14 cellular contexts compared by ENCODE assay signal in the genomic region with DNA sequence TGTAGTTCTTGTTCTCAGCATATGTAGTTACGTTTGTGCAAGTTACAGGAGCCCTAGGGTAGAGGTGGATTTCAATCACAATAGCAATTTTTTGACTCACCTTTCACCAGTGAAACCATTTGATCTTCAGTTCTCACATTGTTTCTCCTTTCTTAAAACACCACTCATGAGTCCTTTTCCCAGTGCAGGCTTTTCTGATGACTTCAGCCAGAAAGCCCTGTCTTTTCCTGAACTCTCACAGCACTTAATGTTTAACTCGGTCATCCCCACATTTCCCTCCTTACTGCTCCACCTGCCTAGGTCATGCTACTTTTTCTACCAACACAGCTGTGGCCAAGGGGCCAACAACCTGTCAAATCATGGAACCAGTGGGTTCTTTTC. TPM values are rescaled to one million over a fixed set of nuclear protein-coding genes. Genes with fewer than 3 reads are reported as not detected.
DNase-seq lines count a peak whose midpoint lies in the region; ATAC-seq and TF ChIP-seq lines count a peak whose summit lies in the region.
"Had no signal": no experiment of that assay in that cellular context is flagged by ENCODE, and none has a peak within 500 bp of the region (broad histone marks: within the 10 kb centered on the region; RNA-seq: fewer than 3 reads in every experiment).

No MANE protein-coding gene starts in this region.

- intact Hi-C loops in Calu3 (cut with micrococcal nuclease; ENCODE audit: unreplicated experiment) (no loop called here), posterior cingulate gyrus (cut with DNase I) (no loop called here)

- peaks cover 3% of the 10 kb centered on the region for H3K9me3 Mint-ChIP-seq in Calu3 (ENCODE audit: low read depth, unreplicated experiment)

- peaks cover 65% of the 10 kb centered on the region for H3K4me1 Mint-ChIP-seq in Calu3 (ENCODE audit: low read depth, unreplicated experiment)
- H3K4me1 Mint-ChIP-seq: activated CD8-positive, alpha-beta memory T cell treated with anti-CD3 and anti-CD28 coated beads, Interleukin-2, amount 10 ng/mL, durations not matched to agents 7 days and 5 days had no signal

- BruUV-seq in Calu3 (replicated peaks; lab: Mats Ljungman, UMichigan): no TSS peak

- DNase-seq in Calu3: no peak
- peak; percentile 54 for DNase-seq in glomerular visceral epithelial cell (ENCODE audit: extremely low spot score)
- DNase-seq in activated CD4-positive, alpha-beta T cell treated with anti-CD3 and anti-CD28 coated beads, Interleukin-2, amount 50 U/mL, for 48 hours: no peak
- no peak for DNase-seq in stimulated activated CD4-positive, alpha-beta T cell treated with anti-CD3 and anti-CD28 coated beads, Interleukin-12 subunit alpha, Interleukin-12 subunit beta, amount 100 ng/mL, for 4 hours
- no peak for DNase-seq in posterior cingulate gyrus
- DNase-seq in T-helper 1 cell: no peak
- DNase-seq: activated CD8-positive, alpha-beta memory T cell treated with anti-CD3 and anti-CD28 coated beads, Interleukin-2, amount 10 ng/mL, durations not matched to agents 7 days and 5 days; IMR-90; NCI-H1417 treated with DMSO at 0.1 percent for 48 hours; NCI-H524 treated with DMSO at 0.1 percent for 48 hours had no signal

- H3K36me3 Mint-ChIP-seq in Calu3 (ENCODE audit: insufficient read depth, unreplicated experiment): no peaks in the 10 kb centered on the region
- H3K36me3 Mint-ChIP-seq: activated CD8-positive, alpha-beta memory T cell treated with anti-CD3 and anti-CD28 coated beads, Interleukin-2, amount 10 ng/mL, durations not matched to agents 7 days and 5 days; mesothelial cell of epicardium had no signal

- ATAC-seq in GM21360 (IDR thresholded peaks at IDR 0.05; ENCODE audit: unreplicated experiment) (peak; percentile 52), HG03025 (IDR thresholded peaks at IDR 0.05; ENCODE audit: low FRiP score, unreplicated experiment) (peak; percentile 37)
- ATAC-seq: activated CD8-positive, alpha-beta memory T cell treated with anti-CD3 and anti-CD28 coated beads, Interleukin-2, amount 10 ng/mL, durations not matched to agents 7 days and 5 days had no signal

- H3K27me3 Mint-ChIP-seq in Calu3 (ENCODE audit: unreplicated experiment): no peaks in the 10 kb centered on the region

- no peak for TF ChIP-seq CTCF in Calu3 (IDR thresholded peaks at IDR 0.05; ENCODE audit: unreplicated experiment)

- no peak overlapping the region for H3K4me3 Mint-ChIP-seq in Calu3 (ENCODE audit: low read depth, unreplicated experiment)
- H3K4me3 Mint-ChIP-seq: activated CD8-positive, alpha-beta memory T cell treated with anti-CD3 and anti-CD28 coated beads, Interleukin-2, amount 10 ng/mL, durations not matched to agents 7 days and 5 days; mesothelial cell of epicardium had no signal

- peak overlapping the region; percentile 3 for H3K27ac Mint-ChIP-seq in Calu3 (ENCODE audit: unreplicated experiment)
- H3K27ac Mint-ChIP-seq: activated CD8-positive, alpha-beta memory T cell treated with anti-CD3 and anti-CD28 coated beads, Interleukin-2, amount 10 ng/mL, durations not matched to agents 7 days and 5 days; mesothelial cell of epicardium; progenitor cell of endocrine pancreas had no signal

- CTCF ChIA-PET in Calu3 (lab: Charles Lee): interaction anchor here (1.0 kb wide), 1 partner anchor 9 kb away, joined by 3 read pairs; no protein-coding TSS in a partner anchor

RNA-seq across cellular contexts. Expression of a gene that starts 37.9 kb away (rescaled TPM):
- total RNA-seq in Calu3 (2022): 79.3 and 92.0 TPM in 2 replicates
- total RNA-seq: activated CD8-positive, alpha-beta memory T cell treated with anti-CD3 and anti-CD28 coated beads, Interleukin-2, amount 10 ng/mL, durations not matched to agents 7 days and 5 days had no signal
